Comparison of ENCODE assay signal across 10 cellular contexts in genomic region chr10:73758704-73759511, GRCh38. TPM values are rescaled to one million over a fixed set of nuclear protein-coding genes. Genes with fewer than 3 reads are reported as not detected.
DNase-seq lines count a peak whose midpoint lies in the region; ATAC-seq, FAIRE-seq and TF ChIP-seq lines count a peak whose summit lies in the region.
"Had no signal": no experiment of that assay in that cellular context is flagged by ENCODE, and none has a peak within 500 bp of the region (broad histone marks: within the 10 kb centered on the region; RNA-seq: fewer than 3 reads in every experiment).

No MANE protein-coding gene starts in this region.

- ATAC-seq in HG02981 (IDR thresholded peaks at IDR 0.05; ENCODE audit: unreplicated experiment) = no peak

- 98% methylated on average over 9 of the region's 9 CpGs for WGBS in mesenchymal stem cell

- H3K4me3 ChIP-seq in Caco-2 (ENCODE audit: low read depth, low read length) = no peak overlapping the region
- no peak overlapping the region for H3K4me3 ChIP-seq in mesenchymal stem cell (ENCODE audit: insufficient read depth in 1 of 2, low read depth in 1 of 2, low read length in 2 of 2)
- H3K4me3 ChIP-seq in kidney (ENCODE audit: low read length in 2 of 2) = no peak overlapping the region

- H3K9ac ChIP-seq in mesenchymal stem cell (ENCODE audit: low read length) (no peak overlapping the region), kidney (ENCODE audit: low read length in 2 of 2) (no peak overlapping the region)

- no peak overlapping the region for H2BK12ac ChIP-seq in mesenchymal stem cell (ENCODE audit: low read length in 2 of 2)

- no peak overlapping the region for H3K4ac ChIP-seq in mesenchymal stem cell (ENCODE audit: low read depth in 1 of 2, low read length in 2 of 2)

- H3K36me3 Mint-ChIP-seq in Caco-2 (ENCODE audit: insufficient read depth, unreplicated experiment) (peaks cover 80% of the 10 kb centered on the region), IgD-negative memory B cell (peaks cover 5% of the 10 kb centered on the region)
- peaks cover 48% of the 10 kb centered on the region for H3K36me3 Mint-ChIP-seq in activated CD4-positive, alpha-beta memory T cell treated with anti-CD3 and anti-CD28 coated beads for 36 hours

- POLR2A ChIA-PET in Caco-2 (lab: Charles Lee) = interaction anchor here (0.5 to 2.0 kb wide), 3 partner anchors 13 to 18 kb away, joined by 3 to 13 read pairs (median 4); partner anchors contain the start of gene SEC24C
- POLR2A ChIA-PET in activated CD4-positive, alpha-beta memory T cell treated with anti-CD3 and anti-CD28 coated beads for 36 hours (lab: Charles Lee) = interaction anchor here (0.8 to 3.0 kb wide), 8 partner anchors 10 to 234 kb away, joined by 3 to 15 read pairs (median 4); partner anchors contain the start of genes CHCHD1 and SEC24C

- H3K9me3 Mint-ChIP-seq in Caco-2 (ENCODE audit: unreplicated experiment) (no peaks in the 10 kb centered on the region), IgD-negative memory B cell (no peaks in the 10 kb centered on the region)
- no peaks in the 10 kb centered on the region for H3K9me3 Mint-ChIP-seq in activated CD4-positive, alpha-beta memory T cell treated with anti-CD3 and anti-CD28 coated beads for 36 hours

- H2BK120ac ChIP-seq in mesenchymal stem cell (ENCODE audit: low read depth, low read length) = no peak overlapping the region

- intact Hi-C loops in Caco-2 (cut with micrococcal nuclease; ENCODE audit: unreplicated experiment) (loop anchor here (1.0 kb wide), 1 partner anchor 13 kb away; a partner anchor contains a TSS), kidney (cut with DNase I) (no loop called here)
- intact Hi-C loops in activated CD4-positive, alpha-beta memory T cell treated with anti-CD3 and anti-CD28 coated beads for 36 hours (cut with micrococcal nuclease) = loop anchor here (1.0 kb wide), 1 partner anchor 29 kb away; no protein-coding TSS in a partner anchor

- H3K27me3 ChIP-seq in Caco-2 (replicated peaks; ENCODE audit: control insufficient read depth, insufficient read depth, low read length) (no peaks in the 10 kb centered on the region), mesenchymal stem cell (ENCODE audit: control insufficient read depth in 1 of 2, insufficient read depth in 1 of 2, low read length in 2 of 2) (no peaks in the 10 kb centered on the region)

- H2AK5ac ChIP-seq in mesenchymal stem cell (ENCODE audit: low read length, severe bottlenecking) = no peak overlapping the region

- no peak overlapping the region for H4K91ac ChIP-seq in mesenchymal stem cell (ENCODE audit: low read length)

- H3K36me3 ChIP-seq in Caco-2 (ENCODE audit: control insufficient read depth, insufficient read depth, low read length) (peaks cover 12% of the 10 kb centered on the region; the same call in 1 of the 2 replicates), mesenchymal stem cell (ENCODE audit: control insufficient read depth in 1 of 2, insufficient read depth in 2 of 2, low read depth in 1 of 2, low read length in 2 of 2) (peaks cover 40 to 80% of the 10 kb centered on the region in 2 experiments), kidney (ENCODE audit: control insufficient read depth in 1 of 2, insufficient read depth in 2 of 2, low read length in 2 of 2) (peaks cover 30 to 48% of the 10 kb centered on the region in 2 donors)

- H3K4me3 Mint-ChIP-seq in Caco-2 (ENCODE audit: unreplicated experiment) = peak overlapping the region; percentile 45
- peak overlapping the region in 2 of 4 donors; percentile 45 to 71 for H3K4me3 Mint-ChIP-seq in IgD-negative memory B cell
- peak overlapping the region; percentile 49 for H3K4me3 Mint-ChIP-seq in activated CD4-positive, alpha-beta memory T cell treated with anti-CD3 and anti-CD28 coated beads for 36 hours

- H3K23ac ChIP-seq in mesenchymal stem cell (ENCODE audit: low read length in 2 of 2) = no peak overlapping the region

- no peak overlapping the region for H3K18ac ChIP-seq in mesenchymal stem cell (ENCODE audit: low read depth in 1 of 2, low read length in 2 of 2)

- DNase-seq in Caco-2 (no peak), mesenchymal stem cell (peak; percentile 15), amniotic stem cell (lab: John Stamatoyannopoulos, UW) (no peak), kidney (no peak)
- peak; percentile 34 for DNase-seq in activated CD4-positive, alpha-beta memory T cell treated with anti-CD3 and anti-CD28 coated beads for 36 hours
- no peak for DNase-seq in central memory CD4-positive, alpha-beta T cell
- DNase-seq: stimulated activated CD4-positive, alpha-beta T cell treated with anti-CD3 and anti-CD28 coated beads, Interleukin-12 subunit alpha, Interleukin-12 subunit beta, amount 100 ng/mL, for 4 hours; stimulated activated CD8-positive, alpha-beta memory T cell treated with anti-CD3 and anti-CD28 coated beads, Interleukin-4, amount 100 ng/mL, for 48 hours had no signal

- H3K27me3 Mint-ChIP-seq in Caco-2 (ENCODE audit: insufficient read depth, unreplicated experiment) (no peaks in the 10 kb centered on the region), IgD-negative memory B cell (no peaks in the 10 kb centered on the region)
- H3K27me3 Mint-ChIP-seq in activated CD4-positive, alpha-beta memory T cell treated with anti-CD3 and anti-CD28 coated beads for 36 hours = no peaks in the 10 kb centered on the region

- H3K4me1 ChIP-seq in Caco-2 (peaks cover 19% of the 10 kb centered on the region), mesenchymal stem cell (ENCODE audit: control insufficient read depth, insufficient read depth, low read depth, low read length) (peaks cover 7% of the 10 kb centered on the region), kidney (ENCODE audit: control insufficient read depth in 1 of 2, insufficient read depth in 1 of 2, low read depth in 1 of 2, low read length in 2 of 2) (peaks cover 3 to 5% of the 10 kb centered on the region in 2 donors)

- H3K9me3 ChIP-seq in Caco-2 (no peaks in the 10 kb centered on the region), mesenchymal stem cell (ENCODE audit: control insufficient read depth, low read length) (no peaks in the 10 kb centered on the region), kidney (ENCODE audit: control insufficient read depth in 1 of 2, low read length in 2 of 2) (no peaks in the 10 kb centered on the region)

- H3K4me1 Mint-ChIP-seq in Caco-2 (ENCODE audit: low read depth, unreplicated experiment) (peaks cover 34% of the 10 kb centered on the region), IgD-negative memory B cell (peaks cover 8 to 24% (median 24%) of the 10 kb centered on the region in 3 donors)
- peaks cover 67% of the 10 kb centered on the region for H3K4me1 Mint-ChIP-seq in activated CD4-positive, alpha-beta memory T cell treated with anti-CD3 and anti-CD28 coated beads for 36 hours (ENCODE audit: low read depth)

- no peak overlapping the region for H2BK15ac ChIP-seq in mesenchymal stem cell (ENCODE audit: low read depth, poor library complexity, severe bottlenecking)

- H3K14ac ChIP-seq in mesenchymal stem cell (ENCODE audit: low read length in 2 of 2) = no peak overlapping the region

- CTCF ChIA-PET in Caco-2 (lab: Charles Lee) = no interaction called here
- CTCF ChIA-PET in activated CD4-positive, alpha-beta memory T cell treated with anti-CD3 and anti-CD28 coated beads for 36 hours (lab: Charles Lee) = interaction anchor here (1.1 to 2.4 kb wide), 2 partner anchors 10 to 14 kb away, joined by 3 to 15 read pairs; no protein-coding TSS in a partner anchor

- no peak overlapping the region for H2AFZ ChIP-seq in mesenchymal stem cell (ENCODE audit: low read depth, low read length)

- no peak overlapping the region for H2BK5ac ChIP-seq in mesenchymal stem cell (ENCODE audit: low read depth, low read length, poor library complexity, severe bottlenecking)

- TF ChIP-seq CTCF in Caco-2 (IDR thresholded peaks at IDR 0.05; ENCODE audit: insufficient read depth in 1 of 2, low read depth in 1 of 2, low read length in 1 of 2, severe bottlenecking in 1 of 2, unreplicated experiment in 1 of 2) (no peak), kidney (IDR thresholded peaks at IDR 0.05; ENCODE audit: borderline replicate concordance, extremely low read depth, insufficient read depth) (no peak)

- H4K8ac ChIP-seq in mesenchymal stem cell (ENCODE audit: low read length) = no peak overlapping the region

- H3K27ac ChIP-seq in mesenchymal stem cell (ENCODE audit: low read length, poor library complexity, severe bottlenecking) (no peak overlapping the region), kidney (ENCODE audit: low read depth in 2 of 2, low read length in 2 of 2) (no peak overlapping the region)

- no peak for FAIRE-seq in kidney (lab: Jason Lieb, UNC)

- BruUV-seq in Caco-2 (replicated peaks; lab: Mats Ljungman, UMichigan) = no TSS peak

- H3K4me2 ChIP-seq in mesenchymal stem cell (ENCODE audit: low read length, poor library complexity, severe bottlenecking) = no peak overlapping the region

- peak overlapping the region; percentile 67 for H3K27ac Mint-ChIP-seq in Caco-2 (ENCODE audit: unreplicated experiment)
- peak overlapping the region; percentile 55 to 86 (median 79) for H3K27ac Mint-ChIP-seq in IgD-negative memory B cell
- H3K27ac Mint-ChIP-seq in activated CD4-positive, alpha-beta memory T cell treated with anti-CD3 and anti-CD28 coated beads for 36 hours = peak overlapping the region; percentile 82

- peaks cover 26% of the 10 kb centered on the region for H3K79me1 ChIP-seq in mesenchymal stem cell (replicated peaks; ENCODE audit: low read length, poor library complexity, severe bottlenecking)

RNA-seq across cellular contexts. Expression of gene SEC24C, which starts 14.7 kb away (rescaled TPM):
- 91.0 and 91.2 TPM in 2 replicates for total RNA-seq in Caco-2 (2022)
- 31.8 TPM for polyA plus RNA-seq in IgD-negative memory B cell
- total RNA-seq in activated CD4-positive, alpha-beta memory T cell treated with anti-CD3 and anti-CD28 coated beads for 36 hours = 10 to 100 TPM; 88.3 to 90.7 TPM
- polyA plus RNA-seq in mesenchymal stem cell (2013, experiment 1 of 2) = 39.6 TPM
- polyA plus RNA-seq in mesenchymal stem cell (2013, experiment 2 of 2) = 36.9 TPM
- 66.9 TPM for total RNA-seq in kidney
- 39.2 TPM for polyA plus RNA-seq in kidney (ENCODE audit: insufficient read depth, low read depth, low replicate concordance)

RNA-seq across cellular contexts. Expression of gene CHCHD1, which starts 22.9 kb away (rescaled TPM):
- 42.0 and 44.1 TPM in 2 replicates for total RNA-seq in Caco-2 (2022)
- polyA plus RNA-seq in IgD-negative memory B cell = 54.4 TPM
- total RNA-seq in activated CD4-positive, alpha-beta memory T cell treated with anti-CD3 and anti-CD28 coated beads for 36 hours = 10 to 100 TPM; 35.3 to 37.6 TPM
- polyA plus RNA-seq in mesenchymal stem cell (2013, experiment 1 of 2) = 112 TPM
- polyA plus RNA-seq in mesenchymal stem cell (2013, experiment 2 of 2) = 116 TPM
- 23.4 TPM for total RNA-seq in kidney
- 105 TPM for polyA plus RNA-seq in kidney (ENCODE audit: insufficient read depth, low read depth, low replicate concordance)

RNA-seq across cellular contexts. Expression of gene ZSWIM8, which starts 26.5 kb away (rescaled TPM):
- total RNA-seq in Caco-2 (2022) (93.2 and 103 TPM in 2 replicates), kidney (91.8 TPM)
- polyA plus RNA-seq in IgD-negative memory B cell (15.2 TPM), kidney (ENCODE audit: insufficient read depth, low read depth, low replicate concordance) (96.7 TPM)
- 10 to 100 TPM; 45.1 to 46.2 TPM for total RNA-seq in activated CD4-positive, alpha-beta memory T cell treated with anti-CD3 and anti-CD28 coated beads for 36 hours
- polyA plus RNA-seq in mesenchymal stem cell (2013, experiment 1 of 2) = 89.1 TPM
- 80.7 TPM for polyA plus RNA-seq in mesenchymal stem cell (2013, experiment 2 of 2)

RNA-seq across cellular contexts. Expression of gene NDST2, which starts 52.5 kb away (rescaled TPM):
- 16.8 and 18.6 TPM in 2 replicates for total RNA-seq in Caco-2 (2022)
- 21.4 TPM for polyA plus RNA-seq in IgD-negative memory B cell
- 10 to 100 TPM; 57.5 to 62.1 TPM for total RNA-seq in activated CD4-positive, alpha-beta memory T cell treated with anti-CD3 and anti-CD28 coated beads for 36 hours
- 16.6 TPM for polyA plus RNA-seq in mesenchymal stem cell (2013, experiment 1 of 2)
- polyA plus RNA-seq in mesenchymal stem cell (2013, experiment 2 of 2) = 16.7 TPM
- 42.6 TPM for total RNA-seq in kidney
- polyA plus RNA-seq in kidney (ENCODE audit: insufficient read depth, low read depth, low replicate concordance) = 11.7 TPM

Comparison
In these comparisons a context has a peak if more than half of its experiments do, and no peak if none do; other contexts are left out.
1. DNase-seq: peak in activated CD4-positive, alpha-beta memory T cell treated with anti-CD3 and anti-CD28 coated beads for 36 hours (single experiment) and mesenchymal stem cell (single experiment); none in Caco-2 (0 of 2), central memory CD4-positive, alpha-beta T cell (single experiment), amniotic stem cell (single experiment) and kidney (single experiment).
2. Peak in every context shown above with its lines, with median percentiles within 50 percentile points of each other: H3K27ac Mint-ChIP-seq.